In the genomic region with DNA sequence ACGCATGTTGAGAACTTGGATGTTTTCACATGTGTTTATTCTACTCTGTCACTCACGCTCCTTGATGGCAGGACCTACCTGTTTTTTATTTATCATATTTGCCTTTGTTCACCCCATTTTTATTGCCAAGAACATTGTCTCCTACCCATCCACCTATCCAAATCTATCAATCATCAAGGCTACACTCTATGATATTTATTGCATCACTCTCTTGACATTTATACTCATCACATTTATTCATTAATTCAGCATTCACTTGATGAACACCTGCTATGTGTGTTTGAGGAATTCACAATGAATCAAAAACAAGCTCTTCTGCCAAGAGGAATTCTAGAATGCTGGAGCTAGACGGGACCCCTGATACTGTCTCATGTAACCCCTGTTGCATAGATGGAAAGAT, we compare ENCODE assay signal across 1 cellular context.
TF ChIP-seq lines count a peak whose summit lies in the region.

No MANE protein-coding gene starts in this region.

TF ChIP-seq in HepG2, 621 proteins besides CTCF, POLR2A, EP300 and RAD21 (continued from another document):
- TF ChIP-seq, protein P1, sequence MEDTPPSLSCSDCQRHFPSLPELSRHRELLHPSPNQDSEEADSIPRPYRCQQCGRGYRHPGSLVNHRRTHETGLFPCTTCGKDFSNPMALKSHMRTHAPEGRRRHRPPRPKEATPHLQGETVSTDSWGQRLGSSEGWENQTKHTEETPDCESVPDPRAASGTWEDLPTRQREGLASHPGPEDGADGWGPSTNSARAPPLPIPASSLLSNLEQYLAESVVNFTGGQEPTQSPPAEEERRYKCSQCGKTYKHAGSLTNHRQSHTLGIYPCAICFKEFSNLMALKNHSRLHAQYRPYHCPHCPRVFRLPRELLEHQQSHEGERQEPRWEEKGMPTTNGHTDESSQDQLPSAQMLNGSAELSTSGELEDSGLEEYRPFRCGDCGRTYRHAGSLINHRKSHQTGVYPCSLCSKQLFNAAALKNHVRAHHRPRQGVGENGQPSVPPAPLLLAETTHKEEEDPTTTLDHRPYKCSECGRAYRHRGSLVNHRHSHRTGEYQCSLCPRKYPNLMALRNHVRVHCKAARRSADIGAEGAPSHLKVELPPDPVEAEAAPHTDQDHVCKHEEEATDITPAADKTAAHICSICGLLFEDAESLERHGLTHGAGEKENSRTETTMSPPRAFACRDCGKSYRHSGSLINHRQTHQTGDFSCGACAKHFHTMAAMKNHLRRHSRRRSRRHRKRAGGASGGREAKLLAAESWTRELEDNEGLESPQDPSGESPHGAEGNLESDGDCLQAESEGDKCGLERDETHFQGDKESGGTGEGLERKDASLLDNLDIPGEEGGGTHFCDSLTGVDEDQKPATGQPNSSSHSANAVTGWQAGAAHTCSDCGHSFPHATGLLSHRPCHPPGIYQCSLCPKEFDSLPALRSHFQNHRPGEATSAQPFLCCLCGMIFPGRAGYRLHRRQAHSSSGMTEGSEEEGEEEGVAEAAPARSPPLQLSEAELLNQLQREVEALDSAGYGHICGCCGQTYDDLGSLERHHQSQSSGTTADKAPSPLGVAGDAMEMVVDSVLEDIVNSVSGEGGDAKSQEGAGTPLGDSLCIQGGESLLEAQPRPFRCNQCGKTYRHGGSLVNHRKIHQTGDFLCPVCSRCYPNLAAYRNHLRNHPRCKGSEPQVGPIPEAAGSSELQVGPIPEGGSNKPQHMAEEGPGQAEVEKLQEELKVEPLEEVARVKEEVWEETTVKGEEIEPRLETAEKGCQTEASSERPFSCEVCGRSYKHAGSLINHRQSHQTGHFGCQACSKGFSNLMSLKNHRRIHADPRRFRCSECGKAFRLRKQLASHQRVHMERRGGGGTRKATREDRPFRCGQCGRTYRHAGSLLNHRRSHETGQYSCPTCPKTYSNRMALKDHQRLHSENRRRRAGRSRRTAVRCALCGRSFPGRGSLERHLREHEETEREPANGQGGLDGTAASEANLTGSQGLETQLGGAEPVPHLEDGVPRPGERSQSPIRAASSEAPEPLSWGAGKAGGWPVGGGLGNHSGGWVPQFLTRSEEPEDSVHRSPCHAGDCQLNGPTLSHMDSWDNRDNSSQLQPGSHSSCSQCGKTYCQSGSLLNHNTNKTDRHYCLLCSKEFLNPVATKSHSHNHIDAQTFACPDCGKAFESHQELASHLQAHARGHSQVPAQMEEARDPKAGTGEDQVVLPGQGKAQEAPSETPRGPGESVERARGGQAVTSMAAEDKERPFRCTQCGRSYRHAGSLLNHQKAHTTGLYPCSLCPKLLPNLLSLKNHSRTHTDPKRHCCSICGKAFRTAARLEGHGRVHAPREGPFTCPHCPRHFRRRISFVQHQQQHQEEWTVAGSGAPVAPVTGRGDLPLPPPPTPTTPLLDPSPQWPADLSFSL (CRISPR knock-in tag; IDR thresholded peaks at IDR 0.05) = no peak
